ENCODE assay signal across 15 cellular contexts in the genomic region with DNA sequence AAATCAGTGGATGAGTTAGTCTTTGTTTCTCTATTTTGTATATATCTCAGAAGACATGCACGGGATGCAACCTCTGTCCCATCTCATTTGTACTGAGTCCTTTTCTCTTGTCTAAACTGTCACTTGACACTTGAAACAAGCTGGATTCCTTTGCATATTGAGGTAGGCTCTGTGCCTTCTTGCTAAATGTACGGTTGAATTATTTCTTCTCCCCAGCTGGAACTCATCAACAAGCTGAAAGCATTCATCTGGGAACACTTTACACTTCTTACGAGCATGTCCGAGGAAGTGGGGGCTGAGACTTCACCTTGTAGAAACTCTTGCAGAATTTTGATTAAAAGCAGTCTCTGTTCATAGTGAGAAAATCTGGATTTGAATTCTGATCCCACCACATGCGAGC.
DNase-seq lines count a peak whose midpoint lies in the region; ATAC-seq and TF ChIP-seq lines count a peak whose summit lies in the region.
"Had no signal": no experiment of that assay in that cellular context is flagged by ENCODE, and none has a peak within 500 bp of the region (broad histone marks: within the 10 kb centered on the region; RNA-seq: fewer than 3 reads in every experiment).

No MANE protein-coding gene starts in this region.

- no peaks in the 10 kb centered on the region for H3K36me3 ChIP-seq in BJ (ENCODE audit: control insufficient read depth, insufficient read depth, low read length)
- H3K36me3 ChIP-seq in OCI-LY7 (ENCODE audit: insufficient read depth, low read length), result no peaks in the 10 kb centered on the region
- H3K36me3 ChIP-seq in neuronal stem cell (replicated peaks in 1 of 2; ENCODE audit: control insufficient read depth in 2 of 2, insufficient read depth in 2 of 2, low read length in 2 of 2), result no peaks in the 10 kb centered on the region
- H3K36me3 ChIP-seq: SJCRH30 had no signal

- ATAC-seq in GM18519 (IDR thresholded peaks at IDR 0.05; ENCODE audit: low FRiP score, unreplicated experiment) (no peak), left lobe of liver (no peak)
- ATAC-seq: activated T-helper 17 cell treated with anti-CD3 and anti-CD28 coated beads, Interleukin-2, amount 50 U/mL, for 72 hours had no signal

- no peak overlapping the region for H3K4ac ChIP-seq in neuronal stem cell (ENCODE audit: low read length)

- no peak overlapping the region for H3K18ac ChIP-seq in neuronal stem cell (ENCODE audit: low read length)

- intact Hi-C loops in OCI-LY7 (cut with micrococcal nuclease; ENCODE audit: unreplicated experiment), result loop anchor here (5.0 kb wide), 2 partner anchors 460 to 1190 kb away; a partner anchor contains a TSS

- H3K9me2 ChIP-seq in OCI-LY7 (ENCODE audit: insufficient read depth, low read length), result no peaks in the 10 kb centered on the region

- H2BK12ac ChIP-seq in neuronal stem cell (ENCODE audit: low read length), result no peak overlapping the region

- no peak overlapping the region for H2BK120ac ChIP-seq in neuronal stem cell (ENCODE audit: low read depth, low read length)

- H2BK15ac ChIP-seq in neuronal stem cell (ENCODE audit: low read length), result no peak overlapping the region

- no peak overlapping the region for H4K91ac ChIP-seq in neuronal stem cell (ENCODE audit: low read depth, low read length, poor library complexity)

- H3K79me1 ChIP-seq in neuronal stem cell (ENCODE audit: low read depth, low read length), result no peaks in the 10 kb centered on the region

- H3K9ac ChIP-seq in neuronal stem cell (ENCODE audit: low read depth, low read length, poor library complexity), result no peak overlapping the region

- peaks cover 86% of the 10 kb centered on the region for H3K4me1 ChIP-seq in OCI-LY7 (ENCODE audit: insufficient read depth, low read length, poor library complexity, severe bottlenecking)
- H3K4me1 ChIP-seq in neuronal stem cell (ENCODE audit: control insufficient read depth in 2 of 2, insufficient read depth in 1 of 2, low read depth in 1 of 2, low read length in 2 of 2), result peaks cover 0 to 9% of the 10 kb centered on the region in 2 donors

- H3K27me3 ChIP-seq in BJ (ENCODE audit: control insufficient read depth, insufficient read depth, low read length) (no peaks in the 10 kb centered on the region), neuronal stem cell (ENCODE audit: control insufficient read depth in 3 of 3, insufficient read depth in 3 of 3, low read depth in 1 of 3, low read length in 3 of 3) (no peaks in the 10 kb centered on the region)
- H3K27me3 ChIP-seq: SJCRH30 had no signal

- H3K27ac ChIP-seq in OCI-LY7 (ENCODE audit: low read depth, low read length, poor library complexity, severe bottlenecking) (peak overlapping the region; percentile 68), neuronal stem cell (replicated peaks; ENCODE audit: low read length) (no peak overlapping the region)
- H3K27ac ChIP-seq: HL-60, SJCRH30 had no signal

- no peaks in the 10 kb centered on the region for H3K9me3 ChIP-seq in OCI-LY7 (ENCODE audit: low read length)
- no peaks in the 10 kb centered on the region for H3K9me3 ChIP-seq in neuronal stem cell (replicated peaks in 1 of 2; ENCODE audit: control insufficient read depth in 2 of 2, insufficient read depth in 1 of 2, low read depth in 1 of 2, low read length in 2 of 2)
- H3K9me3 ChIP-seq: SJCRH30 had no signal

- H2AFZ ChIP-seq in OCI-LY7 (ENCODE audit: low read length) (peak overlapping the region; percentile 80), neuronal stem cell (ENCODE audit: low read length) (peak overlapping the region; percentile 8)

- H3K23ac ChIP-seq in neuronal stem cell (ENCODE audit: low read depth, low read length, poor library complexity), result no peak overlapping the region

- no peak overlapping the region for H2AK5ac ChIP-seq in neuronal stem cell (ENCODE audit: low read depth, low read length)

- H3K4me3 ChIP-seq in BJ (ENCODE audit: low read depth, low read length) (no peak overlapping the region), OCI-LY7 (ENCODE audit: low read depth, low read length, poor library complexity, severe bottlenecking) (peak overlapping the region; percentile 59), fibroblast of pulmonary artery (replicated peaks; ENCODE audit: low read depth, low read length) (no peak overlapping the region), neuronal stem cell (ENCODE audit: low read length in 2 of 2) (no peak overlapping the region)
- H3K4me3 ChIP-seq: SJCRH30 had no signal

- peak overlapping the region; percentile 81 for H3K4me2 ChIP-seq in OCI-LY7 (ENCODE audit: low read length)
- H3K4me2 ChIP-seq in neuronal stem cell (ENCODE audit: insufficient read depth, low read length, poor library complexity, severe bottlenecking), result no peak overlapping the region

- TF ChIP-seq CTCF in BJ (IDR thresholded peaks at IDR 0.05; ENCODE audit: insufficient read depth, low read depth, low read length) (no peak), OCI-LY7 (conservative IDR thresholded peaks at IDR 0.05; ENCODE audit: low read length) (no peak), fibroblast of pulmonary artery (IDR thresholded peaks at IDR 0.05; ENCODE audit: low read length, missing control alignments) (no peak)

- H4K20me1 ChIP-seq in OCI-LY7 (ENCODE audit: insufficient read depth, low read length), result no peaks in the 10 kb centered on the region

- WGBS in neuronal stem cell (ENCODE audit: extremely low coverage in 2 of 2, insufficient read length in 2 of 2, insufficient replicate concordance in 1 of 2), 2 donors, result no CpG with 5 or more reads among the region's 5 CpGs

- H2BK5ac ChIP-seq in neuronal stem cell (ENCODE audit: low read length), result no peak overlapping the region

- H3K14ac ChIP-seq in neuronal stem cell (ENCODE audit: low read length), result no peak overlapping the region

- BruUV-seq in OCI-LY7 (replicated peaks; lab: Mats Ljungman, UMichigan), result no TSS peak

- CTCF ChIA-PET in BJ (lab: Yijun Ruan, JAX), result interaction anchor here (0.6 to 7.7 kb wide), 17 partner anchors 10 to 1203 kb away, joined by 3 to 53 read pairs (median 5); a partner anchor contains a TSS
- CTCF ChIA-PET in OCI-LY7 (lab: Charles Lee; ENCODE audit: unreplicated experiment), result interaction anchor here (0.8 to 1.9 kb wide), 2 partner anchors 14 to 220 kb away, joined by 4 to 9 read pairs; no protein-coding TSS in a partner anchor

- no peak overlapping the region for H4K8ac ChIP-seq in neuronal stem cell (ENCODE audit: low read depth, low read length)

- no peaks in the 10 kb centered on the region for H3K79me2 ChIP-seq in OCI-LY7 (ENCODE audit: insufficient read depth, low read depth, low read length)

- peak; percentile 62 for DNase-seq in BJ (ENCODE audit: low read depth)
- no peak for DNase-seq in OCI-LY7 (ENCODE audit: low spot score)
- DNase-seq in fibroblast of pulmonary artery (ENCODE audit: low read depth), result peak; percentile 11
- DNase-seq in neuronal stem cell (ENCODE audit: low spot score), result no peak
- DNase-seq in NCI-H1694 (lab: John Stamatoyannopoulos, UW), result no peak
- no peak for DNase-seq in kidney tubule cell (ENCODE audit: low spot score)
- no peak for DNase-seq in left lobe of liver (ENCODE audit: low spot score)
- DNase-seq: activated B cell treated with CpG ODN at 0.5 μM for 24 hours; GF-D8; MV-4-11; stimulated activated naive CD4-positive, alpha-beta T cell treated with Interleukin-2 at 50 U/mL for 16 hours had no signal

- POLR2A ChIA-PET in BJ (lab: Charles Lee), result interaction anchor here (0.5 to 0.7 kb wide), 3 partner anchors 222 to 773 kb away, joined by 3 to 8 read pairs (median 5); no protein-coding TSS in a partner anchor
- POLR2A ChIA-PET in OCI-LY7 (lab: Charles Lee), result interaction anchor here (0.5 to 1.4 kb wide), 9 partner anchors 9 to 964 kb away, joined by 3 to 8 read pairs (median 4); a partner anchor contains a TSS

Comparison
In these comparisons a context has a peak if more than half of its experiments do, and no peak if none do; other contexts are left out.
1. DNase-seq: peak in BJ (single experiment) and fibroblast of pulmonary artery (single experiment); none in OCI-LY7 (single experiment), neuronal stem cell (single experiment), NCI-H1694 (single experiment), kidney tubule cell (single experiment) and left lobe of liver (single experiment).